ENCODE assay signal across 8 cellular contexts in the genomic region with DNA sequence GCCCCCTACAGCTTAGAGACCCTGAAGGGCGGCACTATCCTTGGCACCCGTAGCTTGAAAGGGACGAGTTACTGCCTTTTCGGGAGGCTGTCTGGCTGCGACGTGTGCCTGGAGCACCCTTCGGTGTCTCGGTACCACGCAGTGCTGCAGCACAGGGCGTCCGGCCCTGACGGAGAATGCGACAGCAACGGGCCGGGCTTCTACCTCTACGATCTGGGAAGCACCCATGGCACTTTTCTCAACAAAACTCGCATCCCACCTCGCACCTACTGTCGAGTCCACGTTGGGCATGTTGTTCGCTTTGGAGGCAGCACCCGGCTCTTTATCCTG. TPM values are rescaled to one million over a fixed set of nuclear protein-coding genes. Genes with fewer than 3 reads are reported as not detected.
A peak's percentile ranks its signal among the peaks of the same experiment; 100 is the strongest.
DNase-seq lines count a peak whose midpoint lies in the region; ATAC-seq and TF ChIP-seq lines count a peak whose summit lies in the region.

No MANE protein-coding gene starts in this region.

- ATAC-seq in HG02884 (IDR thresholded peaks at IDR 0.05; ENCODE audit: unreplicated experiment), result peak; percentile 13
- no peak for ATAC-seq in HG03108 (IDR thresholded peaks at IDR 0.05; ENCODE audit: unreplicated experiment)

- peaks cover 11 to 72% (median 26%) of the 10 kb centered on the region in 3 donors for H3K36me3 Mint-ChIP-seq in CD8-positive, alpha-beta memory T cell
- H3K36me3 Mint-ChIP-seq in activated CD4-positive, alpha-beta memory T cell treated with anti-CD3 and anti-CD28 coated beads for 36 hours, result peaks cover 36% of the 10 kb centered on the region

- no peaks in the 10 kb centered on the region for H3K9me3 ChIP-seq in CD8-positive, alpha-beta memory T cell (ENCODE audit: low read length)
- no peaks in the 10 kb centered on the region for H3K9me3 ChIP-seq in hepatocyte (ENCODE audit: low read depth)
- no peaks in the 10 kb centered on the region for H3K9me3 ChIP-seq in spleen

- peaks cover 38% of the 10 kb centered on the region for H3K4me1 ChIP-seq in CD8-positive, alpha-beta memory T cell (ENCODE audit: insufficient read depth, low read length)
- H3K4me1 ChIP-seq in hepatocyte (ENCODE audit: insufficient read depth) (peaks cover 15% of the 10 kb centered on the region), spleen (peaks cover 29 to 88% (median 51%) of the 10 kb centered on the region in 6 donors)

- no peaks in the 10 kb centered on the region for H3K9me2 ChIP-seq in hepatocyte (replicated peaks; ENCODE audit: insufficient read depth)

- peaks cover 53 to 67% (median 67%) of the 10 kb centered on the region in 3 donors for H3K4me1 Mint-ChIP-seq in CD8-positive, alpha-beta memory T cell
- peaks cover 50% of the 10 kb centered on the region for H3K4me1 Mint-ChIP-seq in activated CD4-positive, alpha-beta memory T cell treated with anti-CD3 and anti-CD28 coated beads for 36 hours (ENCODE audit: low read depth)

- H3K4me3 Mint-ChIP-seq in CD8-positive, alpha-beta memory T cell, result peak overlapping the region; percentile 94 to 100 (median 99)
- H3K4me3 Mint-ChIP-seq in activated CD4-positive, alpha-beta memory T cell treated with anti-CD3 and anti-CD28 coated beads for 36 hours, result peak overlapping the region; percentile 99

- no peak for TF ChIP-seq POLR2A in spleen (IDR thresholded peaks at IDR 0.05)

- H3K27me3 ChIP-seq in CD8-positive, alpha-beta memory T cell (ENCODE audit: insufficient read depth, low read length, poor library complexity, severe bottlenecking), result no peaks in the 10 kb centered on the region
- no peaks in the 10 kb centered on the region for H3K27me3 ChIP-seq in hepatocyte
- no peaks in the 10 kb centered on the region for H3K27me3 ChIP-seq in spleen (replicated peaks in 1 of 7)

- POLR2A ChIA-PET in CD8-positive, alpha-beta memory T cell (lab: Charles Lee), result interaction anchor here (1.2 to 1.8 kb wide), 3 partner anchors 12 to 36 kb away, joined by 3 to 7 read pairs (median 4); a partner anchor contains a TSS
- POLR2A ChIA-PET in activated CD4-positive, alpha-beta memory T cell treated with anti-CD3 and anti-CD28 coated beads for 36 hours (lab: Charles Lee), result interaction anchor here (0.6 to 3.5 kb wide), 4 partner anchors 17 to 255 kb away, joined by 3 to 21 read pairs (median 5); a partner anchor contains a TSS

- peaks cover 0 to 1% of the 10 kb centered on the region in 2 donors for H3K27me3 Mint-ChIP-seq in CD8-positive, alpha-beta memory T cell
- no peaks in the 10 kb centered on the region for H3K27me3 Mint-ChIP-seq in activated CD4-positive, alpha-beta memory T cell treated with anti-CD3 and anti-CD28 coated beads for 36 hours

- no peaks in the 10 kb centered on the region for H4K20me1 ChIP-seq in hepatocyte (ENCODE audit: insufficient read depth, poor library complexity, severe bottlenecking)

- peak overlapping the region; percentile 97 for H2AFZ ChIP-seq in hepatocyte

- intact Hi-C loops in activated CD4-positive, alpha-beta memory T cell treated with anti-CD3 and anti-CD28 coated beads for 36 hours (cut with micrococcal nuclease), result loop anchor here (10.0 kb wide), 1 partner anchor 79 kb away; a partner anchor contains a TSS
- intact Hi-C loops in spleen (cut with DNase I; ENCODE audit: low total_unique reads), result no loop called here

- DNase-seq in CD8-positive, alpha-beta memory T cell, result no peak
- DNase-seq in activated CD4-positive, alpha-beta memory T cell treated with anti-CD3 and anti-CD28 coated beads for 36 hours, result no peak
- DNase-seq in hepatocyte (ENCODE audit: low spot score) (peak; percentile 6), spleen (no peak), 8988T (no peak), NCI-H2081 treated with DMSO at 0.1 percent for 48 hours (lab: John Stamatoyannopoulos, UW) (no peak)

- peak overlapping the region; percentile 96 for H3K4me2 ChIP-seq in hepatocyte

- 10% methylated on average over 22 of the region's 22 CpGs for WGBS in hepatocyte (ENCODE audit: low lambda C conversion rate, missing lambda C conversion rate)
- 4 to 18% (median 7%) methylated on average over 13 to 22 of the region's 22 CpGs for WGBS in spleen, 5 donors

- TF ChIP-seq CTCF in hepatocyte (IDR thresholded peaks at IDR 0.05; ENCODE audit: poor library complexity), result no peak
- no peak for TF ChIP-seq CTCF in spleen (IDR thresholded peaks at IDR 0.05 in 8 of 11, conservative IDR thresholded peaks at IDR 0.05 in 3 of 11)

- CTCF ChIA-PET in CD8-positive, alpha-beta memory T cell (lab: Charles Lee), result interaction anchor here (1.2 to 5.1 kb wide), 2 partner anchors 19 to 36 kb away, joined by 3 to 28 read pairs; no protein-coding TSS in a partner anchor
- CTCF ChIA-PET in activated CD4-positive, alpha-beta memory T cell treated with anti-CD3 and anti-CD28 coated beads for 36 hours (lab: Charles Lee), result interaction anchor here (1.5 to 4.6 kb wide), 2 partner anchors 18 to 35 kb away, joined by 3 to 45 read pairs; a partner anchor contains a TSS

- no peaks in the 10 kb centered on the region for H3K9me3 Mint-ChIP-seq in CD8-positive, alpha-beta memory T cell
- H3K9me3 Mint-ChIP-seq in activated CD4-positive, alpha-beta memory T cell treated with anti-CD3 and anti-CD28 coated beads for 36 hours, result no peaks in the 10 kb centered on the region

- peak overlapping the region; percentile 100 for H3K4me3 ChIP-seq in CD8-positive, alpha-beta memory T cell (ENCODE audit: low read length)
- H3K4me3 ChIP-seq in hepatocyte, result peak overlapping the region; percentile 89
- H3K4me3 ChIP-seq in spleen, result peak overlapping the region; percentile 69 to 97 (median 92)

- peak overlapping the region; percentile 95 to 100 (median 100) for H3K27ac Mint-ChIP-seq in CD8-positive, alpha-beta memory T cell
- peak overlapping the region; percentile 100 for H3K27ac Mint-ChIP-seq in activated CD4-positive, alpha-beta memory T cell treated with anti-CD3 and anti-CD28 coated beads for 36 hours

- H3K27ac ChIP-seq in CD8-positive, alpha-beta memory T cell (ENCODE audit: low read depth, low read length), result peak overlapping the region; percentile 93
- peak overlapping the region; percentile 99 for H3K27ac ChIP-seq in hepatocyte
- peak overlapping the region; percentile 77 to 96 (median 92) for H3K27ac ChIP-seq in spleen

- peaks cover 65% of the 10 kb centered on the region for H3K79me2 ChIP-seq in hepatocyte

- peaks cover 24% of the 10 kb centered on the region for H3K36me3 ChIP-seq in CD8-positive, alpha-beta memory T cell (ENCODE audit: insufficient read depth, low read length)
- peaks cover 5% of the 10 kb centered on the region for H3K36me3 ChIP-seq in hepatocyte (replicated peaks; ENCODE audit: insufficient read depth, low read depth)
- H3K36me3 ChIP-seq in spleen, result peaks cover 0 to 58% (median 52%) of the 10 kb centered on the region in 6 donors

RNA-seq across cellular contexts. Expression of a gene that starts 0.5 kb away (rescaled TPM):
- total RNA-seq in CD8-positive, alpha-beta memory T cell, result 10 to 100 TPM; 28.6 to 29.6 TPM
- 29.1 TPM for polyA plus RNA-seq in CD8-positive, alpha-beta memory T cell
- total RNA-seq in activated CD4-positive, alpha-beta memory T cell treated with anti-CD3 and anti-CD28 coated beads for 36 hours, result 10 to 100 TPM; 26.5 TPM
- total RNA-seq in hepatocyte (20.6 and 21.1 TPM in 2 replicates), spleen (10 to 100 TPM; 17.3 to 25.4 (median 21.4) TPM)
- polyA plus RNA-seq in hepatocyte (21.9 and 22.1 TPM in 2 replicates), spleen (10 to 100 TPM; 10.5 to 13.5 (median 11.1) TPM)

RNA-seq across cellular contexts. Expression of a gene that starts 0.8 kb away (rescaled TPM):
- total RNA-seq in CD8-positive, alpha-beta memory T cell, result 10 to 100 TPM; 31.1 to 33.6 TPM
- 24.6 TPM for polyA plus RNA-seq in CD8-positive, alpha-beta memory T cell
- 10 to 100 TPM; 30.1 to 30.3 TPM for total RNA-seq in activated CD4-positive, alpha-beta memory T cell treated with anti-CD3 and anti-CD28 coated beads for 36 hours
- total RNA-seq in hepatocyte, result 32.3 and 43.3 TPM in 2 replicates
- 27.3 and 30.7 TPM in 2 replicates for polyA plus RNA-seq in hepatocyte
- 10 to 100 TPM; 28.7 to 42.1 (median 31.3) TPM for total RNA-seq in spleen
- 10 to 100 TPM; 22.9 to 31.1 (median 30.7) TPM for polyA plus RNA-seq in spleen

RNA-seq across cellular contexts. Expression of a gene that starts 35.4 kb away (rescaled TPM):
- 10 to 100 TPM; 67.3 to 70.5 TPM for total RNA-seq in CD8-positive, alpha-beta memory T cell
- 63.6 TPM for polyA plus RNA-seq in CD8-positive, alpha-beta memory T cell
- 10 to 100 TPM; 54.4 to 56.8 TPM for total RNA-seq in activated CD4-positive, alpha-beta memory T cell treated with anti-CD3 and anti-CD28 coated beads for 36 hours
- total RNA-seq in hepatocyte, result 35.8 and 36.5 TPM in 2 replicates
- 30.1 and 46.7 TPM in 2 replicates for polyA plus RNA-seq in hepatocyte
- 10 to 100 TPM; 18.0 to 29.4 (median 23.5) TPM for total RNA-seq in spleen
- polyA plus RNA-seq in spleen, result 10 to 100 TPM; 20.7 to 27.8 (median 24.8) TPM

RNA-seq across cellular contexts. Expression of a gene that starts 35.4 kb away (rescaled TPM):
- total RNA-seq in CD8-positive, alpha-beta memory T cell, result under 1 TPM; 0.20 to 0.58 TPM
- polyA plus RNA-seq in CD8-positive, alpha-beta memory T cell, result 0.62 TPM
- under 1 TPM; 0.34 to 0.36 TPM for total RNA-seq in activated CD4-positive, alpha-beta memory T cell treated with anti-CD3 and anti-CD28 coated beads for 36 hours
- 2.7 and 4.4 TPM in 2 replicates for total RNA-seq in hepatocyte
- polyA plus RNA-seq in hepatocyte, result 2.7 and 5.4 TPM in 2 replicates
- total RNA-seq in spleen, result 1 to 10 TPM; 2.1 to 7.8 (median 4.0) TPM
- 1 to 10 TPM; 1.5 to 3.5 (median 1.7) TPM for polyA plus RNA-seq in spleen
